In the genomic region with DNA sequence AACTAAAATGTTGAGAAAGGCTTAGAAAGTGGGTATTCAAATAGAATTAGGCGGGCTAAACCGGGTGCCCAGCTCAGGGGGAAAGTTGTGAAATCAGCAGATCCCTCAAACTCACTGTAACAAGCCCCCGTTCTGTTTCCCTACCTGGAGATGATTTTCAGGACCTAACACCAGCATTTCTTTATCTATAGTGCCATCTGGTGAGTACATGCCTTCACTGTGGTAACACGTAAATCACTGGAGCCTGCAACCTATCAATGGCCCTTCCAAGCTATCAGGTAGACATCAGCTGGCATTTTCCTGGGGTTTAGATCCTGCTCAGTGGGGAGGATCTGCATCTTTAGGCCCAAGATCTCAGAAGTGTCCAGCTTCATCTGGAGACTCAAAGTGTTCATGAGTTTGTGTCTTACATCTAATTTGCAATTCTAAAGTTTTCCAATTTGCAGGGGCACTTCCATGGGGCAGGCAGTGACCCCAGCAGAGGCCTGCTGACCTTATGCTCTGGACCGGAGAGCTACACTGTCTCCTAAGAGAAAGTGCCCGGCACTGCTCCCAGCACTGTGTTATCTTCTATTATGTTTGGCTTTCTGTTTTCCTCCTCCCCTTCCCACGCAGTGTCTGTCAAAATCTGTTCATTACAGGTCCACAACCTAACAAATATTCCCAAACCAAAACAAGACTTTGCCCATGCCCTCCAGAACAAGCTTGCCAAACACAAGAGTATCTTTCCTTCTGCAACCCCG, we compare ENCODE assay signal across 12 cellular contexts.
DNase-seq lines count a peak whose midpoint lies in the region; ATAC-seq and TF ChIP-seq lines count a peak whose summit lies in the region.
"Had no signal": no experiment of that assay in that cellular context is flagged by ENCODE, and none has a peak within 500 bp of the region (broad histone marks: within the 10 kb centered on the region; RNA-seq: fewer than 3 reads in every experiment).

No MANE protein-coding gene starts in this region.

- H3F3A ChIP-seq in GM23248 (ENCODE audit: insufficient read depth) (no peaks in the 10 kb centered on the region), MM.1S (ENCODE audit: insufficient read depth, low read length) (no peaks in the 10 kb centered on the region)

- H3K4me3 Mint-ChIP-seq in natural killer cell treated with Interleukin-12 subunit alpha and Interleukin-12 subunit beta and Interleukin-15 and Interleukin-18, amount 100 ng/mL, for 72 hours, result no peak overlapping the region
- H3K4me3 Mint-ChIP-seq: naive B cell had no signal

- H3K9me2 ChIP-seq in GM23248 (ENCODE audit: insufficient read depth) (no peaks in the 10 kb centered on the region), MM.1S (replicated peaks; ENCODE audit: insufficient read depth, low read length) (no peaks in the 10 kb centered on the region)

- H3K79me2 ChIP-seq in GM23248 (ENCODE audit: insufficient read depth) (no peaks in the 10 kb centered on the region), MM.1S (ENCODE audit: low read length) (no peaks in the 10 kb centered on the region)

- no peak overlapping the region for H3K27ac ChIP-seq in C4-2B
- H3K27ac ChIP-seq in GM23248, result no peak overlapping the region
- H3K27ac ChIP-seq in MM.1S (ENCODE audit: low read length), result no peak overlapping the region
- H3K27ac ChIP-seq: KMS-11, transverse colon had no signal

- H3K4me2 ChIP-seq in GM23248 (ENCODE audit: unreplicated experiment), result no peak overlapping the region
- H3K4me2 ChIP-seq in MM.1S (ENCODE audit: low read depth, low read length), result no peak overlapping the region
- H3K4me2 ChIP-seq: KMS-11 had no signal

- TF ChIP-seq CTCF in C4-2B (conservative IDR thresholded peaks at IDR 0.05) (peak; percentile 21), epithelial cell of proximal tubule (conservative IDR thresholded peaks at IDR 0.05; ENCODE audit: low read depth, low read length) (peak; percentile 35), MM.1S (IDR thresholded peaks at IDR 0.05; ENCODE audit: low read length) (no peak; the same call in 1 of the 2 replicates)

- H3K4me1 Mint-ChIP-seq in natural killer cell treated with Interleukin-12 subunit alpha and Interleukin-12 subunit beta and Interleukin-15 and Interleukin-18, amount 100 ng/mL, for 72 hours (ENCODE audit: low read depth in 2 of 2), result no peaks in the 10 kb centered on the region
- H3K4me1 Mint-ChIP-seq: naive B cell had no signal

- H3K36me3 ChIP-seq in GM23248 (ENCODE audit: low read depth) (no peaks in the 10 kb centered on the region), MM.1S (replicated peaks; ENCODE audit: insufficient read depth, low read length) (no peaks in the 10 kb centered on the region)
- H3K36me3 ChIP-seq: transverse colon had no signal

- H4K20me1 ChIP-seq in GM23248 (ENCODE audit: insufficient read depth), result no peaks in the 10 kb centered on the region
- H4K20me1 ChIP-seq in MM.1S (ENCODE audit: insufficient read depth, low read length), result no peaks in the 10 kb centered on the region

- H3K4me3 ChIP-seq in GM23248 (no peak overlapping the region), epithelial cell of proximal tubule (ENCODE audit: low read depth, low read length) (no peak overlapping the region), MM.1S (ENCODE audit: low read length) (no peak overlapping the region)
- H3K4me3 ChIP-seq: transverse colon had no signal

- no peak overlapping the region for H3K27ac Mint-ChIP-seq in natural killer cell treated with Interleukin-12 subunit alpha and Interleukin-12 subunit beta and Interleukin-15 and Interleukin-18, amount 100 ng/mL, for 72 hours
- H3K27ac Mint-ChIP-seq: naive B cell had no signal

- WGBS in GM23248 (ENCODE audit: low coverage in 1 of 2, low lambda C conversion rate in 2 of 2, missing lambda C conversion rate in 2 of 2), 2 experiments, result 5 to 9% methylated on average over 8 of the region's 8 CpGs

- H3K9me3 ChIP-seq in GM23248 (ENCODE audit: low read depth) (no peaks in the 10 kb centered on the region), MM.1S (replicated peaks; ENCODE audit: insufficient read depth, low read length) (no peaks in the 10 kb centered on the region)
- H3K9me3 ChIP-seq: transverse colon had no signal

- peaks cover 14 to 23% of the 10 kb centered on the region in 2 donors for H3K27me3 Mint-ChIP-seq in natural killer cell treated with Interleukin-12 subunit alpha and Interleukin-12 subunit beta and Interleukin-15 and Interleukin-18, amount 100 ng/mL, for 72 hours

- H3K4me1 ChIP-seq in GM23248 (ENCODE audit: insufficient read depth), result no peaks in the 10 kb centered on the region
- H3K4me1 ChIP-seq in MM.1S (ENCODE audit: low read length), result no peaks in the 10 kb centered on the region
- H3K4me1 ChIP-seq: transverse colon had no signal

- in situ Hi-C loops in GM23248 (cut with MboI), result no loop called here

- no peak overlapping the region for H3K9ac ChIP-seq in GM23248
- H3K9ac ChIP-seq in MM.1S (ENCODE audit: low read length), result no peak overlapping the region
- H3K9ac ChIP-seq: KMS-11 had no signal

- H3K9me3 Mint-ChIP-seq in natural killer cell treated with Interleukin-12 subunit alpha and Interleukin-12 subunit beta and Interleukin-15 and Interleukin-18, amount 100 ng/mL, for 72 hours, result no peaks in the 10 kb centered on the region
- H3K9me3 Mint-ChIP-seq: naive B cell had no signal

- no peaks in the 10 kb centered on the region; the same call in 1 of the 2 replicates for H3K27me3 ChIP-seq in GM23248 (replicated peaks; ENCODE audit: insufficient read depth)
- H3K27me3 ChIP-seq in MM.1S (replicated peaks; ENCODE audit: insufficient read depth, low read length), result no peaks in the 10 kb centered on the region
- H3K27me3 ChIP-seq: transverse colon had no signal

- no peaks in the 10 kb centered on the region for H3K36me3 Mint-ChIP-seq in natural killer cell treated with Interleukin-12 subunit alpha and Interleukin-12 subunit beta and Interleukin-15 and Interleukin-18, amount 100 ng/mL, for 72 hours
- H3K36me3 Mint-ChIP-seq: naive B cell had no signal

- H2AFZ ChIP-seq in GM23248 (no peak overlapping the region), MM.1S (ENCODE audit: low read length) (no peak overlapping the region)

- ATAC-seq in natural killer cell treated with Interleukin-12 subunit alpha and Interleukin-12 subunit beta and Interleukin-15 and Interleukin-18, amount 100 ng/mL, for 72 hours, result no peak

- DNase-seq in GM23248 (peak; percentile 0), NCI-H82 treated with DMSO at 0.1 percent for 48 hours (lab: John Stamatoyannopoulos, UW; ENCODE audit: unreplicated experiment) (peak; percentile 58), epithelial cell of proximal tubule (ENCODE audit: low read depth) (no peak), MM.1S (no peak), UCSD-AML1 (lab: John Stamatoyannopoulos, UW; ENCODE audit: unreplicated experiment) (no peak), ecto neural progenitor cell (ENCODE audit: low spot score) (no peak)
- DNase-seq in natural killer cell treated with Interleukin-12 subunit alpha and Interleukin-12 subunit beta and Interleukin-15 and Interleukin-18, amount 100 ng/mL, for 72 hours (ENCODE audit: low spot score), result no peak
- DNase-seq: naive B cell; stimulated activated CD4-positive, alpha-beta T cell treated with anti-CD3 and anti-CD28 coated beads, Interleukin-2, amount 100 ng/mL, for 48 hours; transverse colon had no signal

Comparison
In these comparisons a context has a peak if more than half of its experiments do, and no peak if none do; other contexts are left out.
1. DNase-seq: peak in GM23248 (single experiment) and NCI-H82 treated with DMSO at 0.1 percent for 48 hours (single experiment); none in epithelial cell of proximal tubule (single experiment), MM.1S (single experiment), natural killer cell treated with Interleukin-12 subunit alpha and Interleukin-12 subunit beta and Interleukin-15 and Interleukin-18, amount 100 ng/mL, for 72 hours (single experiment), UCSD-AML1 (single experiment) and ecto neural progenitor cell (single experiment).